20 cellular contexts compared by ENCODE assay signal in the genomic region with DNA sequence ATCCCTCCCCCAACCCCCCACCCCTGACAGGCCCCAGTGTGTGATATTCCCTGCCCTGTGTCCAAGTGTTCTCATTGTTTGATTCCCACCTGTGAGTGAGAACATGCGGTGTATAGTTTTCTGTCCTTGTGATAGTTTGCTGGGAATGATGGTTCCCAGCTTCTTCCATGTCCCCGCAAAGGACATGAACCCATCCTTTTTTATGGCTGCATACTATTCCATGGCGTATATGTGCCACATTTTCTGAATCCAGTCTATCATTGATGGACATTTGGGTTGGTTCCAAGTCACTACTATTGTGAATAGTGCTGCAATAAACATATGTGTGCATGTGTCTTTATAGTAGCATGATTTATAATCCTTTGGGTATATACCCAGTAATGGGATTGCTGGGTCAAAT. TPM values are rescaled to one million over a fixed set of nuclear protein-coding genes. Genes with fewer than 3 reads are reported as not detected.
"Had no signal": no experiment of that assay in that cellular context is flagged by ENCODE, and none has a peak within 500 bp of the region (broad histone marks: within the 10 kb centered on the region; RNA-seq: fewer than 3 reads in every experiment).

No MANE protein-coding gene starts in this region.

RNA-seq across cellular contexts. Expression of a gene that starts 29.9 kb away (rescaled TPM):
- total RNA-seq: activated naive CD4-positive, alpha-beta T cell treated with anti-CD3 and anti-CD28 coated beads for 36 hours; activated naive CD4-positive, alpha-beta T cell treated with anti-CD3 and anti-CD28 coated beads, Interleukin-2, amount 50 U/mL, for 72 hours; activated naive CD8-positive, alpha-beta T cell treated with anti-CD3 and anti-CD28 coated beads for 36 hours; activated naive CD8-positive, alpha-beta T cell treated with anti-CD3 and anti-CD28 coated beads, Interleukin-2, amount 10 ng/mL, durations not matched to agents 7 days and 5 days; activated T-cell treated with anti-CD3 and anti-CD28 coated beads, Interleukin-2, amount 50 U/mL, for 4 hours; activated T-cell treated with anti-CD3 and anti-CD28 coated beads, Interleukin-2, amount 50 U/mL, for 72 hours; activated T-helper 1 cell treated with anti-CD3 and anti-CD28 coated beads, Interleukin-12 subunit alpha, Interleukin-12 subunit beta, Interleukin-2, Interleukin-4 antibody, amounts not matched to agents 30 ng/mL and 10 ng/mL and 1 ng/mL, durations not matched to agents 14 hours and 24 hours and 36 hours; activated T-helper 17 cell treated with anti-CD3 and anti-CD28 coated beads, Interleukin-2, amount 50 U/mL, for 72 hours; activated T-helper 2 cell treated with anti-CD3 and anti-CD28 coated beads, Interferon-gamma antibody, Interleukin-2, Interleukin-4, amounts not matched to agents 10 μg/mL and 5 μg/mL and 100 μg/mL, durations not matched to agents 14 hours and 24 hours and 36 hours; adrenal gland; aorta; ascending aorta; astrocyte; body of pancreas; breast epithelium; bronchial epithelial cell; cardiac septum; cerebellum; chondrocyte had no signal
- polyA plus RNA-seq: adipose tissue, adrenal gland, aorta had no signal
